Comparison of ENCODE assay signal across 16 cellular contexts in genomic region chr21:46660505-46660904, GRCh38. TPM values are rescaled to one million over a fixed set of nuclear protein-coding genes. Genes with fewer than 3 reads are reported as not detected.
DNase-seq lines count a peak whose midpoint lies in the region; ATAC-seq lines count a peak whose summit lies in the region.
"Had no signal": no experiment of that assay in that cellular context is flagged by ENCODE, and none has a peak within 500 bp of the region (broad histone marks: within the 10 kb centered on the region; RNA-seq: fewer than 3 reads in every experiment).

No MANE protein-coding gene starts in this region.

- no peak overlapping the region for H3K23ac ChIP-seq in trophoblast cell (ENCODE audit: low read length)

- H2AK5ac ChIP-seq in trophoblast cell (ENCODE audit: low read length) = no peak overlapping the region

- no peak overlapping the region for H4K91ac ChIP-seq in trophoblast cell (ENCODE audit: low read depth, low read length)

- H3K4me3 Mint-ChIP-seq in activated CD4-positive, alpha-beta T cell treated with anti-CD3 and anti-CD28 coated beads for 36 hours = no peak overlapping the region
- H3K4me3 Mint-ChIP-seq in activated naive CD8-positive, alpha-beta T cell treated with anti-CD3 and anti-CD28 coated beads, Interleukin-2, amount 10 ng/mL, durations not matched to agents 7 days and 5 days = peak overlapping the region; percentile 4
- H3K4me3 Mint-ChIP-seq: activated T-helper 1 cell treated with anti-CD3 and anti-CD28 coated beads, Interleukin-12 subunit alpha, Interleukin-12 subunit beta, Interleukin-2, Interleukin-4 antibody, amounts not matched to agents 30 ng/mL and 10 ng/mL and 1 ng/mL, durations not matched to agents 14 hours and 24 hours and 36 hours; GM23338 had no signal

- H3K36me3 ChIP-seq in KOPT-K1 (ENCODE audit: insufficient read depth, low read length) (peaks cover 54% of the 10 kb centered on the region), trophoblast cell (ENCODE audit: control insufficient read depth in 1 of 2, insufficient read depth in 2 of 2, low read length in 2 of 2) (peaks cover 28 to 37% of the 10 kb centered on the region in 2 experiments)

- no peaks in the 10 kb centered on the region for H3K79me1 ChIP-seq in trophoblast cell (ENCODE audit: low read length)

- peaks cover 2% of the 10 kb centered on the region for H3K9me3 Mint-ChIP-seq in activated CD4-positive, alpha-beta T cell treated with anti-CD3 and anti-CD28 coated beads for 36 hours (ENCODE audit: low read depth)
- H3K9me3 Mint-ChIP-seq in activated naive CD8-positive, alpha-beta T cell treated with anti-CD3 and anti-CD28 coated beads, Interleukin-2, amount 10 ng/mL, durations not matched to agents 7 days and 5 days = peaks cover 10% of the 10 kb centered on the region

- H3K79me2 ChIP-seq in trophoblast cell (ENCODE audit: control insufficient read depth, insufficient read depth, low read length, poor library complexity) = no peaks in the 10 kb centered on the region

- ATAC-seq in activated CD4-positive, alpha-beta T cell treated with anti-CD3 and anti-CD28 coated beads for 36 hours = peak; percentile 82
- peak; percentile 76 for ATAC-seq in activated naive CD8-positive, alpha-beta T cell treated with anti-CD3 and anti-CD28 coated beads, Interleukin-2, amount 10 ng/mL, durations not matched to agents 7 days and 5 days (ENCODE audit: low read depth)

- no peak overlapping the region for H4K12ac ChIP-seq in trophoblast cell (ENCODE audit: low read depth, low read length)

- H3K27me3 Mint-ChIP-seq in activated CD4-positive, alpha-beta T cell treated with anti-CD3 and anti-CD28 coated beads for 36 hours = no peaks in the 10 kb centered on the region
- H3K27me3 Mint-ChIP-seq in activated naive CD8-positive, alpha-beta T cell treated with anti-CD3 and anti-CD28 coated beads, Interleukin-2, amount 10 ng/mL, durations not matched to agents 7 days and 5 days = no peaks in the 10 kb centered on the region
- H3K27me3 Mint-ChIP-seq: T-helper 17 cell had no signal

- no peaks in the 10 kb centered on the region for H3K27me3 ChIP-seq in trophoblast cell (ENCODE audit: insufficient read depth, low read length)
- H3K27me3 ChIP-seq: tibial artery had no signal

- DNase-seq in activated CD4-positive, alpha-beta T cell treated with anti-CD3 and anti-CD28 coated beads for 36 hours = peak; percentile 48
- no peak for DNase-seq in activated CD4-positive, alpha-beta T cell treated with anti-CD3 and anti-CD28 coated beads, Interleukin-2, amount 50 U/mL, for 1 hour
- DNase-seq in activated naive CD8-positive, alpha-beta T cell treated with anti-CD3 and anti-CD28 coated beads, Interleukin-2, amount 10 ng/mL, durations not matched to agents 7 days and 5 days = no peak
- DNase-seq in trophoblast cell = no peak
- DNase-seq in NCI-H524 (lab: John Stamatoyannopoulos, UW) = no peak
- no peak for DNase-seq in DMS 273 (lab: John Stamatoyannopoulos, UW; ENCODE audit: unreplicated experiment)
- DNase-seq in RKO (ENCODE audit: low spot score) = no peak
- DNase-seq: cerebellar nuclear complex, GDM1, NCI-H1105 had no signal

- H3K27ac Mint-ChIP-seq in activated CD4-positive, alpha-beta T cell treated with anti-CD3 and anti-CD28 coated beads for 36 hours = peak overlapping the region; percentile 47
- H3K27ac Mint-ChIP-seq in activated naive CD8-positive, alpha-beta T cell treated with anti-CD3 and anti-CD28 coated beads, Interleukin-2, amount 10 ng/mL, durations not matched to agents 7 days and 5 days = peak overlapping the region; percentile 52
- H3K27ac Mint-ChIP-seq: activated T-helper 1 cell treated with anti-CD3 and anti-CD28 coated beads, Interleukin-12 subunit alpha, Interleukin-12 subunit beta, Interleukin-2, Interleukin-4 antibody, amounts not matched to agents 30 ng/mL and 10 ng/mL and 1 ng/mL, durations not matched to agents 14 hours and 24 hours and 36 hours; GM23338; T-helper 17 cell had no signal

- H3K9ac ChIP-seq in trophoblast cell (ENCODE audit: low read length) = no peak overlapping the region

- intact Hi-C loops in activated CD4-positive, alpha-beta T cell treated with anti-CD3 and anti-CD28 coated beads for 36 hours (cut with DNase I, micrococcal nuclease) = no loop called here

- H3K18ac ChIP-seq in trophoblast cell (ENCODE audit: low read length) = no peak overlapping the region

- no peak overlapping the region for H3K4ac ChIP-seq in trophoblast cell (ENCODE audit: low read depth, low read length)

- H3K9me3 ChIP-seq in KOPT-K1 (ENCODE audit: insufficient read depth, low read length, poor library complexity, severe bottlenecking) (peaks cover 16% of the 10 kb centered on the region), trophoblast cell (ENCODE audit: insufficient read depth, low read depth, low read length) (peaks cover 11% of the 10 kb centered on the region)
- H3K9me3 ChIP-seq: tibial artery had no signal

- H3K14ac ChIP-seq in trophoblast cell (ENCODE audit: low read length) = no peak overlapping the region

- peaks cover 7 to 15% of the 10 kb centered on the region in 2 experiments for H3K4me1 ChIP-seq in trophoblast cell (ENCODE audit: control insufficient read depth in 1 of 2, insufficient read depth in 2 of 2, low read length in 2 of 2)

- peaks cover 44% of the 10 kb centered on the region for H3K36me3 Mint-ChIP-seq in activated CD4-positive, alpha-beta T cell treated with anti-CD3 and anti-CD28 coated beads for 36 hours (ENCODE audit: low read depth)
- peaks cover 38% of the 10 kb centered on the region for H3K36me3 Mint-ChIP-seq in activated naive CD8-positive, alpha-beta T cell treated with anti-CD3 and anti-CD28 coated beads, Interleukin-2, amount 10 ng/mL, durations not matched to agents 7 days and 5 days

- POLR2A ChIA-PET in activated CD4-positive, alpha-beta T cell treated with anti-CD3 and anti-CD28 coated beads for 36 hours (lab: Charles Lee) = no interaction called here
- POLR2A ChIA-PET in activated naive CD8-positive, alpha-beta T cell treated with anti-CD3 and anti-CD28 coated beads, Interleukin-2, amount 10 ng/mL, durations not matched to agents 7 days and 5 days (lab: Charles Lee) = no interaction called here

- peaks cover 12% of the 10 kb centered on the region for H3K4me1 Mint-ChIP-seq in activated CD4-positive, alpha-beta T cell treated with anti-CD3 and anti-CD28 coated beads for 36 hours
- H3K4me1 Mint-ChIP-seq in activated naive CD8-positive, alpha-beta T cell treated with anti-CD3 and anti-CD28 coated beads, Interleukin-2, amount 10 ng/mL, durations not matched to agents 7 days and 5 days = peaks cover 15% of the 10 kb centered on the region

- WGBS in trophoblast cell (ENCODE audit: extremely low coverage, insufficient coverage, insufficient read length) = no CpG with 5 or more reads among the region's 8 CpGs

- no peak overlapping the region for H2BK120ac ChIP-seq in trophoblast cell (ENCODE audit: insufficient read depth, low read length, poor library complexity)

- H3K27ac ChIP-seq in KOPT-K1 (ENCODE audit: low read depth, low read length, poor library complexity, severe bottlenecking) (peak overlapping the region; percentile 34), trophoblast cell (ENCODE audit: low read depth, low read length) (peak overlapping the region; percentile 11)
- H3K27ac ChIP-seq: 22Rv1 had no signal

- H3K4me3 ChIP-seq in trophoblast cell (ENCODE audit: low read depth, low read length) = no peak overlapping the region
- H3K4me3 ChIP-seq: GM23338, tibial artery had no signal

- H3K4me2 ChIP-seq in trophoblast cell (ENCODE audit: low read length) = no peak overlapping the region
- H3K4me2 ChIP-seq: GM23338 had no signal

- CTCF ChIA-PET in activated CD4-positive, alpha-beta T cell treated with anti-CD3 and anti-CD28 coated beads for 36 hours (lab: Charles Lee) = no interaction called here

- no peak overlapping the region for H2BK5ac ChIP-seq in trophoblast cell (ENCODE audit: low read depth, low read length, poor library complexity)

- no peak overlapping the region for H2AFZ ChIP-seq in trophoblast cell (ENCODE audit: insufficient read depth, low read length, poor library complexity)
- H2AFZ ChIP-seq: GM23338 had no signal

- H2BK12ac ChIP-seq in trophoblast cell (ENCODE audit: low read length) = no peak overlapping the region

- no peak overlapping the region for H4K8ac ChIP-seq in trophoblast cell (ENCODE audit: low read depth, low read length)

RNA-seq across cellular contexts. Expression of gene PRMT2, which starts 25.0 kb away (rescaled TPM):
- 10 to 100 TPM; 60.9 to 74.1 TPM for total RNA-seq in activated CD4-positive, alpha-beta T cell treated with anti-CD3 and anti-CD28 coated beads for 36 hours
- total RNA-seq in activated naive CD8-positive, alpha-beta T cell treated with anti-CD3 and anti-CD28 coated beads, Interleukin-2, amount 10 ng/mL, durations not matched to agents 7 days and 5 days = 100 to 1,000 TPM; 153 to 157 TPM
- 44.7 and 48.2 TPM in 2 replicates for polyA plus RNA-seq in trophoblast cell (2013)

RNA-seq across cellular contexts. Expression of gene S100B, which starts 55.6 kb away (rescaled TPM):
- not detected for total RNA-seq in activated CD4-positive, alpha-beta T cell treated with anti-CD3 and anti-CD28 coated beads for 36 hours
- total RNA-seq in activated naive CD8-positive, alpha-beta T cell treated with anti-CD3 and anti-CD28 coated beads, Interleukin-2, amount 10 ng/mL, durations not matched to agents 7 days and 5 days = 10 to 100 TPM; 15.8 to 16.3 TPM
- polyA plus RNA-seq in trophoblast cell (2013) = not detected in 2 replicates
- total RNA-seq: activated T-helper 1 cell treated with anti-CD3 and anti-CD28 coated beads, Interleukin-12 subunit alpha, Interleukin-12 subunit beta, Interleukin-2, Interleukin-4 antibody, amounts not matched to agents 30 ng/mL and 10 ng/mL and 1 ng/mL, durations not matched to agents 14 hours and 24 hours and 36 hours; T-helper 17 cell had no signal

Comparison
In these comparisons a context has a peak if more than half of its experiments do, and no peak if none do; other contexts are left out.
1. RNA of gene S100B, which starts 55.6 kb away (total RNA-seq): 15.8 to 16.3 TPM in activated naive CD8-positive, alpha-beta T cell treated with anti-CD3 and anti-CD28 coated beads, Interleukin-2, amount 10 ng/mL, durations not matched to agents 7 days and 5 days; not detected in activated CD4-positive, alpha-beta T cell treated with anti-CD3 and anti-CD28 coated beads for 36 hours; every median in the first group is over 10 times any median in the second.